ENCODE assay signal across 2 cellular contexts in the genomic region with DNA sequence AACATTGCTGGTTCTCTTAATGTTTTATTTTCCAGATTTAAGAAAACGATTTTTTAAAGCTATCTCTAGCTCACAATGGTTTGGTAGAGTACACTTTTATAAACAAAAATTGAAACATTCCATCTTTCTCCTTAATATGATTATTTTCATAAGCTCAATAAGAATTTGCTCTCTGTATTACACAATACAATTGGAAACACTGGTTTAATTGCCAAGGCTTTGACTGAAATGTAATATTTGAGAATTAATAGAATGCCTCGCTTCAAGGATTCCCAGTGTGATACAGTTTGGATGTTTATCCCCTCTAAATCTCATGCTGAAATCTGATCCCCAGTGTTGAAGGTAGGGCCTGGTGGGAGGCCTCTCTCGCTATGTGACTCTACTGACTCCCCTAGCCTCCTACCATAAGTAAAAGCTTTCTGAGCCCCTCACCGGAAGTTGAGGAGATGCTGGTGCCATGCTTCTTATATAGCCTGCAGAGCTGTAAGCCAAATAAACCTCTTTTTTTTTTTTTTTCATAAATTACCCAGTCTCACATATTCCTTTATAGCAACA.
A peak's percentile ranks its signal among the peaks of the same experiment; 100 is the strongest.
TF ChIP-seq lines count a peak whose summit lies in the region.

No MANE protein-coding gene starts in this region.

TF ChIP-seq in IMR-90, 13 proteins besides CTCF, POLR2A, EP300 and RAD21:
- TF ChIP-seq MAZ (IDR thresholded peaks at IDR 0.05; ENCODE audit: borderline replicate concordance, low read depth, low read length) (no peak), CEBPB (IDR thresholded peaks at IDR 0.05; ENCODE audit: low read depth, low read length) (peak; percentile 73), MXI1 (IDR thresholded peaks at IDR 0.05; ENCODE audit: borderline replicate concordance, low read depth, low read length) (no peak), MAFK (IDR thresholded peaks at IDR 0.05; ENCODE audit: low read depth, low read length) (no peak), SMC3 (IDR thresholded peaks at IDR 0.05; ENCODE audit: low read depth, low read length) (no peak), CHD1 (IDR thresholded peaks at IDR 0.05; ENCODE audit: low read depth, low read length) (no peak), BHLHE40 (IDR thresholded peaks at IDR 0.05; ENCODE audit: low read depth, low read length) (no peak)

TF ChIP-seq in SK-N-SH, 30 proteins besides CTCF, POLR2A, EP300 and RAD21:
- TF ChIP-seq EZH2phosphoT487 (IDR thresholded peaks at IDR 0.05; ENCODE audit: borderline replicate concordance, low read depth) (no peak), PBX3 (IDR thresholded peaks at IDR 0.05) (no peak), GABPA (IDR thresholded peaks at IDR 0.05; ENCODE audit: low read depth) (no peak), FOXM1 (IDR thresholded peaks at IDR 0.05; ENCODE audit: low read depth) (no peak), YY1 (IDR thresholded peaks at IDR 0.05; ENCODE audit: low read depth) (no peak), FOXJ3 (CRISPR knock-in tag; IDR thresholded peaks at IDR 0.05) (no peak), RFX5 (IDR thresholded peaks at IDR 0.05; ENCODE audit: low read length) (no peak), CHD2 (IDR thresholded peaks at IDR 0.05; ENCODE audit: low read length, partially characterized antibody) (no peak), FOSL2 (IDR thresholded peaks at IDR 0.05; ENCODE audit: borderline replicate concordance, low read depth) (no peak), MXI1 (IDR thresholded peaks at IDR 0.05; ENCODE audit: low read depth, low read length) (no peak)
- TF ChIP-seq, protein P1, sequence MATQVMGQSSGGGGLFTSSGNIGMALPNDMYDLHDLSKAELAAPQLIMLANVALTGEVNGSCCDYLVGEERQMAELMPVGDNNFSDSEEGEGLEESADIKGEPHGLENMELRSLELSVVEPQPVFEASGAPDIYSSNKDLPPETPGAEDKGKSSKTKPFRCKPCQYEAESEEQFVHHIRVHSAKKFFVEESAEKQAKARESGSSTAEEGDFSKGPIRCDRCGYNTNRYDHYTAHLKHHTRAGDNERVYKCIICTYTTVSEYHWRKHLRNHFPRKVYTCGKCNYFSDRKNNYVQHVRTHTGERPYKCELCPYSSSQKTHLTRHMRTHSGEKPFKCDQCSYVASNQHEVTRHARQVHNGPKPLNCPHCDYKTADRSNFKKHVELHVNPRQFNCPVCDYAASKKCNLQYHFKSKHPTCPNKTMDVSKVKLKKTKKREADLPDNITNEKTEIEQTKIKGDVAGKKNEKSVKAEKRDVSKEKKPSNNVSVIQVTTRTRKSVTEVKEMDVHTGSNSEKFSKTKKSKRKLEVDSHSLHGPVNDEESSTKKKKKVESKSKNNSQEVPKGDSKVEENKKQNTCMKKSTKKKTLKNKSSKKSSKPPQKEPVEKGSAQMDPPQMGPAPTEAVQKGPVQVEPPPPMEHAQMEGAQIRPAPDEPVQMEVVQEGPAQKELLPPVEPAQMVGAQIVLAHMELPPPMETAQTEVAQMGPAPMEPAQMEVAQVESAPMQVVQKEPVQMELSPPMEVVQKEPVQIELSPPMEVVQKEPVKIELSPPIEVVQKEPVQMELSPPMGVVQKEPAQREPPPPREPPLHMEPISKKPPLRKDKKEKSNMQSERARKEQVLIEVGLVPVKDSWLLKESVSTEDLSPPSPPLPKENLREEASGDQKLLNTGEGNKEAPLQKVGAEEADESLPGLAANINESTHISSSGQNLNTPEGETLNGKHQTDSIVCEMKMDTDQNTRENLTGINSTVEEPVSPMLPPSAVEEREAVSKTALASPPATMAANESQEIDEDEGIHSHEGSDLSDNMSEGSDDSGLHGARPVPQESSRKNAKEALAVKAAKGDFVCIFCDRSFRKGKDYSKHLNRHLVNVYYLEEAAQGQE (IDR thresholded peaks at IDR 0.05; ENCODE audit: low read depth, low read length), result no peak
